19 cellular contexts compared by ENCODE assay signal in the genomic region with DNA sequence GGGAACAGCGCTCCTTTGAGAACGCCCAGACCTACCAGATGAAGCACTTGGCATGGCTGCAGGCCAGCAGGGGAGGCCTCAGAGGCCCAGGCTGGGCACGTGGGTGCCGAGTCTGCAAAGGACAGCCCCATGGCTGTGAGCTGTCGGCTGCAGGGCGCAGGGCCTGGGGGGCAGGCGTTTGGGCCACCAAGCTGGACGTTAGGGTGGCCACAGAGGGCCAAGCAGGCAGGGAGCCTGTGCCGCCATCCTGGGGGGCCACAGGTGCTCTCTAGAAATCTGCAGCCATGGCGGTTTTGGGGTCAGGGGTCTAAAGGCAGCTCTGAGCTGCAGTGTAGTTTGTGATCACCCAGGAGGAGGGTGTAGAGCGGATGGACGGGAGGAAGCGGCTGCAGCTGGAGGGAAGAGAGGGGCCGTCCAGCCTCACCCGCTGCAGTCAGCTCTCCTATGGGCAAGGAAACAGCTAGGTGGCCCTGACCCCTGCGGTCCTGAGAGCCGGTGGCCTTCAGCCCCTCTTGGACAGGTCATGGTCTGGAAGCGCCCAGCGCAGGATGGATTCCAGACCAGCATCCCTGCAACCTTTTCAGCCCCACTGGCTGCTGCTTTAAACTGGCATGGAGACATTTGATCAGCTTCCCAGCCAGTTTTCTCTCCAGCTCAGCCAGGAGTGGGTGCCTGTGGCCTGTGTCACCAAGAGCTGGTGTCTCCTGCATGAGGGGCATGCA. TPM values are rescaled to one million over a fixed set of nuclear protein-coding genes. Genes with fewer than 3 reads are reported as not detected.
DNase-seq lines count a peak whose midpoint lies in the region; ATAC-seq, FAIRE-seq and TF ChIP-seq lines count a peak whose summit lies in the region.
"Had no signal": no experiment of that assay in that cellular context is flagged by ENCODE, and none has a peak within 500 bp of the region (broad histone marks: within the 10 kb centered on the region; RNA-seq: fewer than 3 reads in every experiment).

No MANE protein-coding gene starts in this region.

- no peak for TF ChIP-seq EP300 in GM12878 (IDR thresholded peaks at IDR 0.05; ENCODE audit: borderline replicate concordance in 1 of 2, control insufficient read depth in 1 of 2, low read depth in 2 of 2, low read length in 2 of 2)

- POLR2A ChIA-PET in GM12878 (lab: Charles Lee): interaction anchor here (0.5 to 1.3 kb wide), 2 partner anchors 9 to 10 kb away, joined by 4 to 7 read pairs; no protein-coding TSS in a partner anchor

- WGBS in GM12878 (ENCODE audit: insufficient coverage, insufficient replicate concordance, low lambda C conversion rate, missing lambda C conversion rate): 82% methylated on average over 19 of the region's 19 CpGs

- H3K4me2 ChIP-seq in GM12878 (ENCODE audit: control insufficient read depth, insufficient read depth): no peak overlapping the region
- H3K4me2 ChIP-seq in osteoblast (ENCODE audit: insufficient read depth, low read length): no peak overlapping the region

- H3K79me2 ChIP-seq in GM12878 (ENCODE audit: control insufficient read depth, insufficient read depth, low read length) (no peaks in the 10 kb centered on the region), osteoblast (ENCODE audit: insufficient read depth, low read length) (peaks cover 10% of the 10 kb centered on the region)

- TF ChIP-seq RAD21 in GM12878 (IDR thresholded peaks at IDR 0.05; ENCODE audit: insufficient read depth, low read depth, low read length): no peak

- H3K36me3 ChIP-seq in GM12878 (ENCODE audit: control insufficient read depth in 2 of 2, insufficient read depth in 2 of 2, low read length in 1 of 2) (peaks cover 0 to 5% of the 10 kb centered on the region in 2 experiments; a peak in 2 of 4 replicates), left ventricle myocardium inferior (peaks cover 12% of the 10 kb centered on the region), osteoblast (ENCODE audit: insufficient read depth, low read length) (no peaks in the 10 kb centered on the region)
- H3K36me3 ChIP-seq: HAP-1 had no signal

- SMC1A ChIA-PET in GM12878 (lab: Charles Lee; ENCODE audit: uncharacterized antibody, unreplicated experiment): interaction anchor here (0.8 kb wide), 1 partner anchor 177 kb away, joined by 3 read pairs; no protein-coding TSS in a partner anchor

- no peak overlapping the region for H3K4me3 ChIP-seq in GM12878
- peak overlapping the region; percentile 11 for H3K4me3 ChIP-seq in left ventricle myocardium inferior
- no peak overlapping the region for H3K4me3 ChIP-seq in osteoblast (ENCODE audit: insufficient read depth, low read length)
- H3K4me3 ChIP-seq: HAP-1 had no signal

- intact Hi-C loops in GM12878 (cut with micrococcal nuclease; ENCODE audit: unreplicated experiment): no loop called here
- intact Hi-C loops in left ventricle myocardium inferior (cut with micrococcal nuclease): no loop called here

- BruUV-seq in GM12878 (replicated peaks; lab: Mats Ljungman, UMichigan): no TSS peak

- DNase-seq in Ammon's horn (ENCODE audit: low spot score) (peak; percentile 28), GM12878 (ENCODE audit: low read depth, low spot score) (no peak), left ventricle myocardium inferior (peak; percentile 61), osteoblast (ENCODE audit: insufficient read length, low spot score, missing footprints) (peak; percentile 88), ACHN (no peak), GM20000 (ENCODE audit: low spot score) (no peak), HPDE6-E6E7 (ENCODE audit: extremely low spot score) (no peak)
- DNase-seq: COR-L47, DMS53, KBM-7, MV-4-11, NCI-H1417 treated with DMSO at 0.1 percent for 48 hours, NCI-H1930, NCI-H2171, NCI-H748 treated with DMSO at 0.1 percent for 48 hours, PC-3 had no signal

- H2AFZ ChIP-seq in GM12878 (ENCODE audit: control insufficient read depth, low read depth, low read length) (no peak overlapping the region), osteoblast (ENCODE audit: low read length) (no peak overlapping the region)

- RAD21 ChIA-PET in GM12878 (lab: Charles Lee; ENCODE audit: unreplicated experiment): no interaction called here

- H3K27ac ChIP-seq in GM12878 (ENCODE audit: control insufficient read depth, insufficient read depth): no peak overlapping the region
- H3K27ac ChIP-seq in left ventricle myocardium inferior (replicated peaks): peak overlapping the region; percentile 65
- no peak overlapping the region for H3K27ac ChIP-seq in osteoblast (ENCODE audit: low read depth, low read length)

- TF ChIP-seq CTCF in GM12878 (IDR thresholded peaks at IDR 0.05 in 2 of 3, conservative IDR thresholded peaks at IDR 0.05 in 1 of 3; ENCODE audit: control insufficient read depth in 2 of 3, extremely low read depth in 1 of 3, insufficient read depth in 1 of 3, low read depth in 3 of 3, low read length in 3 of 3): no peak
- no peak for TF ChIP-seq CTCF in left ventricle myocardium inferior (IDR thresholded peaks at IDR 0.05; ENCODE audit: borderline replicate concordance)
- no peak for TF ChIP-seq CTCF in osteoblast (IDR thresholded peaks at IDR 0.05; ENCODE audit: extremely low read depth, low read depth, low read length)
- no peak for TF ChIP-seq CTCF in GM20000 (IDR thresholded peaks at IDR 0.05; ENCODE audit: extremely low read depth, missing control alignments)

- H3K9me3 ChIP-seq in GM12878 (replicated peaks; ENCODE audit: control insufficient read depth, insufficient read depth, low read length) (no peaks in the 10 kb centered on the region), left ventricle myocardium inferior (replicated peaks) (no peaks in the 10 kb centered on the region), osteoblast (ENCODE audit: low read depth, low read length) (no peaks in the 10 kb centered on the region)
- H3K9me3 ChIP-seq: HAP-1 had no signal

- FAIRE-seq in GM12878 (lab: Jason Lieb, UNC): no peak
- FAIRE-seq: A204.1 had no signal

- TF ChIP-seq POLR2A in GM12878 (IDR thresholded peaks at IDR 0.05; ENCODE audit: low read depth, low read length): no peak

- no peaks in the 10 kb centered on the region for H3K27me3 ChIP-seq in GM12878 (replicated peaks in 1 of 2; ENCODE audit: control insufficient read depth in 2 of 2, insufficient read depth in 2 of 2, low read length in 1 of 2)
- no peaks in the 10 kb centered on the region for H3K27me3 ChIP-seq in left ventricle myocardium inferior (ENCODE audit: low read depth)
- H3K27me3 ChIP-seq in osteoblast (ENCODE audit: insufficient read depth, low read length): no peaks in the 10 kb centered on the region

- H3K4me1 ChIP-seq in GM12878 (ENCODE audit: control insufficient read depth, insufficient read depth, low read length): peaks cover 6% of the 10 kb centered on the region
- H3K4me1 ChIP-seq in left ventricle myocardium inferior: peaks cover 28% of the 10 kb centered on the region
- no peaks in the 10 kb centered on the region for H3K4me1 ChIP-seq in osteoblast (ENCODE audit: insufficient read depth, low read length)
- H3K4me1 ChIP-seq: HAP-1 had no signal

- in situ Hi-C loops in GM12878 (cut with MboI): no loop called here
- in situ Hi-C loops in ACHN (cut with HindIII; ENCODE audit: low pct_ligation_motif_present, low pct_unique_long_range_greater_than_20kb, low sequenced_read_pairs): no loop called here

- ATAC-seq in GM12878 (no peak), GM18868 (IDR thresholded peaks at IDR 0.05; ENCODE audit: unreplicated experiment) (no peak)
- ATAC-seq: PC-3 had no signal

- H4K20me1 ChIP-seq in GM12878 (ENCODE audit: control insufficient read depth, insufficient read depth) (no peaks in the 10 kb centered on the region), osteoblast (ENCODE audit: insufficient read depth, low read length) (peaks cover 15% of the 10 kb centered on the region)

- CTCF ChIA-PET in GM12878 (lab: Yijun Ruan, JAX): interaction anchor here (1.1 to 2.0 kb wide), 2 partner anchors 10 to 11 kb away, joined by 3 to 5 read pairs; no protein-coding TSS in a partner anchor

- no peak overlapping the region for H3K9ac ChIP-seq in GM12878 (ENCODE audit: control insufficient read depth, insufficient read depth, low read length)

RNA-seq across cellular contexts. Expression of gene IBA57, which starts 11.0 kb away (rescaled TPM):
- 3.6 and 5.1 TPM in 2 replicates for total RNA-seq in GM12878 (2013; cell fraction: nucleolus; rRNA removed)
- total RNA-seq in GM12878 (2014; rRNA removed) (6.0 and 6.9 TPM in 2 replicates), GM12878 (2014; rRNA removed; fragmentation: Illumina TruSeq; extraction: Trizol) (1.3 and 1.5 TPM in 2 replicates), GM12878 (2021) (6.9 and 8.5 TPM in 2 replicates), left ventricle myocardium inferior (15.0 TPM), osteoblast (4.4 and 4.7 TPM in 2 replicates)
- polyA plus RNA-seq in GM12878 (2011; ENCODE audit: low read depth): 2.1 TPM
- polyA plus RNA-seq in GM12878 (2011; rRNA removed) (1.4 and 2.9 TPM in 2 replicates), GM12878 (2014; fragmentation: Illumina TruSeq; extraction: Trizol) (1.2 and 1.3 TPM in 2 replicates), GM12878 (2014; fragmentation: Nextera tagmentation; extraction: Ambion mirVana) (under 1 TPM; 0.51 to 0.60 TPM), GM12878 (2014; rRNA removed) (4.6 and 6.7 TPM in 2 replicates), GM12878 (2016; fragmentation: Nextera tagmentation; extraction: Ambion mirVana) (1 to 10 TPM; 6.0 to 8.6 TPM)
- polyA plus RNA-seq in GM12878 (2011; cell fraction: cytosol; rRNA removed): 3.5 and 8.3 TPM in 2 replicates
- 5.4 and 7.1 TPM in 2 replicates for polyA plus RNA-seq in GM12878 (2011; cell fraction: nucleus; rRNA removed)
- 2.0 and 3.3 TPM in 2 replicates for polyA plus RNA-seq in GM12878 (2012)
- polyA minus RNA-seq in GM12878 (2011; rRNA and poly(A)+ RNA removed): 2.0 and 5.2 TPM in 2 replicates
- polyA minus RNA-seq in GM12878 (2011; cell fraction: cytosol; rRNA and poly(A)+ RNA removed): 0.83 and 2.3 TPM in 2 replicates
- polyA minus RNA-seq in GM12878 (2011; cell fraction: nucleus; rRNA and poly(A)+ RNA removed): 1.8 and 3.3 TPM in 2 replicates

RNA-seq across cellular contexts. Expression of gene GJC2, which starts 26.9 kb away (rescaled TPM):
- 0.27 and 0.65 TPM in 2 replicates for total RNA-seq in GM12878 (2013; cell fraction: nucleolus; rRNA removed)
- 0.06 and 0.11 TPM in 2 replicates for total RNA-seq in GM12878 (2014; rRNA removed)
- total RNA-seq in GM12878 (2014; rRNA removed; fragmentation: Illumina TruSeq; extraction: Trizol): 0.09 TPM in 2 replicates
- 0.44 TPM in 1 of 2 replicates, not detected in the other for total RNA-seq in GM12878 (2021)
- not detected for polyA plus RNA-seq in GM12878 (2011; ENCODE audit: low read depth)
- polyA plus RNA-seq in GM12878 (2011; rRNA removed): 0.03 and 0.04 TPM in 2 replicates
- polyA plus RNA-seq in GM12878 (2011; cell fraction: cytosol; rRNA removed): 0.06 and 0.07 TPM in 2 replicates
- polyA plus RNA-seq in GM12878 (2011; cell fraction: nucleus; rRNA removed): 0.24 and 0.51 TPM in 2 replicates
- 0.15 and 0.22 TPM in 2 replicates for polyA plus RNA-seq in GM12878 (2012)
- 0.04 TPM in 1 of 2 replicates, not detected in the other for polyA plus RNA-seq in GM12878 (2014; fragmentation: Illumina TruSeq; extraction: Trizol)
- polyA plus RNA-seq in GM12878 (2014; fragmentation: Nextera tagmentation; extraction: Ambion mirVana): not detected
- polyA plus RNA-seq in GM12878 (2014; rRNA removed): 0.26 and 0.32 TPM in 2 replicates
- not detected for polyA plus RNA-seq in GM12878 (2016; fragmentation: Nextera tagmentation; extraction: Ambion mirVana)
- 0.21 TPM in 1 of 2 replicates, not detected in the other for polyA minus RNA-seq in GM12878 (2011; rRNA and poly(A)+ RNA removed)
- not detected in 2 replicates for polyA minus RNA-seq in GM12878 (2011; cell fraction: cytosol; rRNA and poly(A)+ RNA removed)
- polyA minus RNA-seq in GM12878 (2011; cell fraction: nucleus; rRNA and poly(A)+ RNA removed): 0.24 and 0.96 TPM in 2 replicates
- 1.0 TPM for total RNA-seq in left ventricle myocardium inferior
- 0.88 and 1.4 TPM in 2 replicates for total RNA-seq in osteoblast

RNA-seq across cellular contexts. Expression of gene OBSCN, which starts 31.2 kb away (rescaled TPM):
- total RNA-seq in GM12878 (2013; cell fraction: nucleolus; rRNA removed): 4.8 and 6.7 TPM in 2 replicates
- total RNA-seq in GM12878 (2014; rRNA removed) (0.11 and 0.34 TPM in 2 replicates), GM12878 (2014; rRNA removed; fragmentation: Illumina TruSeq; extraction: Trizol) (0.04 and 0.05 TPM in 2 replicates), GM12878 (2021) (0.11 and 0.36 TPM in 2 replicates), left ventricle myocardium inferior (316 TPM), osteoblast (2.9 and 3.2 TPM in 2 replicates)
- 0.04 TPM for polyA plus RNA-seq in GM12878 (2011; ENCODE audit: low read depth)
- polyA plus RNA-seq in GM12878 (2011; rRNA removed) (0.07 and 0.18 TPM in 2 replicates), GM12878 (2014; fragmentation: Illumina TruSeq; extraction: Trizol) (0.03 TPM in 1 of 2 replicates, not detected in the other), GM12878 (2014; fragmentation: Nextera tagmentation; extraction: Ambion mirVana) (not detected), GM12878 (2014; rRNA removed) (0.01 and 0.30 TPM in 2 replicates), GM12878 (2016; fragmentation: Nextera tagmentation; extraction: Ambion mirVana) (under 1 TPM; 0.06 to 0.09 TPM)
- 0.48 and 0.49 TPM in 2 replicates for polyA plus RNA-seq in GM12878 (2011; cell fraction: cytosol; rRNA removed)
- polyA plus RNA-seq in GM12878 (2011; cell fraction: nucleus; rRNA removed): 1.3 and 2.0 TPM in 2 replicates
- polyA plus RNA-seq in GM12878 (2012): 0.18 and 1.00 TPM in 2 replicates
- polyA minus RNA-seq in GM12878 (2011; rRNA and poly(A)+ RNA removed): 0.37 and 0.93 TPM in 2 replicates
- polyA minus RNA-seq in GM12878 (2011; cell fraction: cytosol; rRNA and poly(A)+ RNA removed): 0.21 and 0.27 TPM in 2 replicates
- 0.48 and 0.86 TPM in 2 replicates for polyA minus RNA-seq in GM12878 (2011; cell fraction: nucleus; rRNA and poly(A)+ RNA removed)

RNA-seq across cellular contexts. Expression of gene GUK1, which starts 36.5 kb away (rescaled TPM):
- total RNA-seq in GM12878 (2013; cell fraction: nucleolus; rRNA removed): 142 and 146 TPM in 2 replicates
- total RNA-seq in GM12878 (2014; rRNA removed) (214 and 235 TPM in 2 replicates), GM12878 (2014; rRNA removed; fragmentation: Illumina TruSeq; extraction: Trizol) (82.0 and 98.3 TPM in 2 replicates), GM12878 (2021) (183 and 195 TPM in 2 replicates), left ventricle myocardium inferior (150 TPM), osteoblast (253 and 278 TPM in 2 replicates)
- 101 TPM for polyA plus RNA-seq in GM12878 (2011; ENCODE audit: low read depth)
- polyA plus RNA-seq in GM12878 (2011; rRNA removed) (107 and 224 TPM in 2 replicates), GM12878 (2014; fragmentation: Illumina TruSeq; extraction: Trizol) (4.2 and 28.9 TPM in 2 replicates), GM12878 (2014; fragmentation: Nextera tagmentation; extraction: Ambion mirVana) (10 to 100 TPM in 1 of 2 experiments, 1 to 10 TPM in 1; 6.3 to 39.2 TPM), GM12878 (2014; rRNA removed) (227 and 264 TPM in 2 replicates), GM12878 (2016; fragmentation: Nextera tagmentation; extraction: Ambion mirVana) (100 to 1,000 TPM; 349 to 357 TPM)
- polyA plus RNA-seq in GM12878 (2011; cell fraction: cytosol; rRNA removed): 381 and 606 TPM in 2 replicates
- 634 and 756 TPM in 2 replicates for polyA plus RNA-seq in GM12878 (2011; cell fraction: nucleus; rRNA removed)
- polyA plus RNA-seq in GM12878 (2012): 190 and 243 TPM in 2 replicates
- 103 and 217 TPM in 2 replicates for polyA minus RNA-seq in GM12878 (2011; rRNA and poly(A)+ RNA removed)
- 59.5 and 69.8 TPM in 2 replicates for polyA minus RNA-seq in GM12878 (2011; cell fraction: cytosol; rRNA and poly(A)+ RNA removed)
- polyA minus RNA-seq in GM12878 (2011; cell fraction: nucleus; rRNA and poly(A)+ RNA removed): 116 and 141 TPM in 2 replicates

Comparison
In these comparisons a context has a peak if more than half of its experiments do, and no peak if none do; other contexts are left out.
1. DNase-seq: peak in Ammon's horn (single experiment), left ventricle myocardium inferior (single experiment) and osteoblast (single experiment); none in GM12878 (single experiment), ACHN (single experiment), GM20000 (single experiment) and HPDE6-E6E7 (single experiment).
2. RNA of gene OBSCN, which starts 31.2 kb away (total RNA-seq): 316 TPM in left ventricle myocardium inferior (single experiment); 2.9 to 3.2 TPM in osteoblast and 0.04 to 6.7 TPM in GM12878; every median in the first group is over 10 times any median in the second.